Comparison of ENCODE assay signal across 8 cellular contexts in the genomic region with DNA sequence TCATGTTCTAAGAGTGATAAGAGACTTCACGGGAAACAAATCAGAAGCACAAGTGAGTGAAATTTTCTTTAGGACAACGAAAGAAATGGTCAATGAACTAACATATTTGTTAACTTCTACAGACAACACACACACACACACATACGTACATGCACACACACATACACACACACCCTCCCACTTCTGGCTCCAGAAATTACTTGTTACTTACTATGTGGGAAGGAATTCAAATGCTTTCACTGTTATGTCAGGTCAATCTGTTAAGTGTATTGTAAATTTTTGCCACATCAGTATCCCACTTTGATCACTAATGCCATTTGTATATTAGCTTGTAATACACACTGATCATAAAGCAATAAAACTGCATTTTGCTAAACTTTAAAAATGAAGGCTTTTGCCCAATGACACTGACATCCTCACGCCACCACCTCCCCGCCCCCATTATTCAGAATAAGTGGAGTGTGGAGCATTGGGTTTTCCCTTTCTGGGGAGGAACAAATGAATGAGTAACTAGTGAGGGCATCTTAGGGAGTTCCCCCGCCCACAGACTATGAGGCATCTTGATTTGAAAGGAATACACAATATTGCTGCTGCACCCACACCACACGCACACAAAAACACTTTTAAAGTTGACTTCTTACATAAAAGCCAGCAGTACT.
A peak's percentile ranks its signal among the peaks of the same experiment; 100 is the strongest.
DNase-seq lines count a peak whose midpoint lies in the region; ATAC-seq, FAIRE-seq and TF ChIP-seq lines count a peak whose summit lies in the region.

No MANE protein-coding gene starts in this region.

- DNase-seq in GM18507 (ENCODE audit: extremely low spot score, insufficient read length, low read depth) (no peak), kidney glomerular epithelial cell (lab: John Stamatoyannopoulos, UW) (peak; percentile 93), urothelium cell line (ENCODE audit: low spot score) (peak; percentile 13), DMS79 (lab: John Stamatoyannopoulos, UW) (no peak), BE2C (no peak), NOMO-1 treated with dmso at 0.1 percent for 144 hours (lab: John Stamatoyannopoulos, UW; ENCODE audit: unreplicated experiment) (no peak)
- DNase-seq in activated CD8-positive, alpha-beta memory T cell treated with anti-CD3 and anti-CD28 coated beads, Interleukin-2, amount 50 U/mL, for 24 hours (ENCODE audit: extremely low read depth): peak; percentile 86

- no peaks in the 10 kb centered on the region for H3K9me3 ChIP-seq in BE2C

- FAIRE-seq in GM18507 (lab: Jason Lieb, UNC) (peak; percentile 83), urothelium cell line (lab: Jason Lieb, UNC) (no peak)

- no peaks in the 10 kb centered on the region for H3K36me3 ChIP-seq in BE2C

- H3K4me1 ChIP-seq in BE2C: no peaks in the 10 kb centered on the region

- no peak for TF ChIP-seq CTCF in BE2C (IDR thresholded peaks at IDR 0.05; ENCODE audit: low read depth, low read length)

- H3K4me3 ChIP-seq in BE2C (ENCODE audit: low read depth, low read length): no peak overlapping the region

- H3K27me3 ChIP-seq in BE2C: no peaks in the 10 kb centered on the region

- ATAC-seq in HG03432 (IDR thresholded peaks at IDR 0.05; ENCODE audit: unreplicated experiment): peak; percentile 63

Comparison
In these comparisons a context has a peak if more than half of its experiments do, and no peak if none do; other contexts are left out.
1. DNase-seq: peak in activated CD8-positive, alpha-beta memory T cell treated with anti-CD3 and anti-CD28 coated beads, Interleukin-2, amount 50 U/mL, for 24 hours (single experiment), kidney glomerular epithelial cell (single experiment) and urothelium cell line (single experiment); none in GM18507 (single experiment), DMS79 (single experiment), BE2C (single experiment) and NOMO-1 treated with dmso at 0.1 percent for 144 hours (single experiment).